1 cellular context compared by ENCODE assay signal in the genomic region with DNA sequence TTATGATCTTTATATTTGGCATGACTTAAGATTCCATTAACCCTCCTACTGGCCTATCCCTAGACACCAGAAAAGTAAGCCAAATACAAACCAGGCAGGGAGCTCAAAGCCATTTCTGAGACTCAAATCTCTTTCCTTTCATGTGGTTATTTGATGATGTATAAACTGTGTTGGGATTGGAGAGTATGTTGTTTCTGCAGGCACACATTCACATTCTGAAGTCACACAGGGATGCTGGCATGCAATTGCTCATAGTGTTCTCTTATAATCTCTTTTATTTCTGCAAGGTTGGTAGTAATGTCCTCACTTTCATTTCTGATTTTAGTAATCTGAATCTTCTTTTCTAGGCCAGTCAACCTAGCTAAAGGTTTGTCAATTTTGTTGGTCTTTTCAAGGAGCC.
A peak's percentile ranks its signal among the peaks of the same experiment; 100 is the strongest.
TF ChIP-seq lines count a peak whose summit lies in the region.

No MANE protein-coding gene starts in this region.

TF ChIP-seq in GM12878, 131 proteins besides CTCF, POLR2A, EP300 and RAD21:
- 0 out of 2 replicates have a peak, but pooled peaks have one; percentile 40 for TF ChIP-seq CREB1 (IDR thresholded peaks at IDR 0.05; ENCODE audit: low read depth)
- no peak for TF ChIP-seq ZZZ3 (IDR thresholded peaks at IDR 0.05; ENCODE audit: control insufficient read depth, insufficient read length, low read depth)
- no peak for TF ChIP-seq SREBF2 (IDR thresholded peaks at IDR 0.05; ENCODE audit: low read length)
- peak; percentile 55; the same call in 1 of the 2 replicates for TF ChIP-seq TCF7 (IDR thresholded peaks at IDR 0.05; ENCODE audit: borderline replicate concordance)
- TF ChIP-seq POLR2AphosphoS2 (IDR thresholded peaks at IDR 0.05; ENCODE audit: low read depth, low read length) = no peak
- TF ChIP-seq EGR1 (IDR thresholded peaks at IDR 0.05; ENCODE audit: borderline replicate concordance in 1 of 2, low read depth in 2 of 2, low read length in 2 of 2) = no peak
- TF ChIP-seq, protein P1, sequence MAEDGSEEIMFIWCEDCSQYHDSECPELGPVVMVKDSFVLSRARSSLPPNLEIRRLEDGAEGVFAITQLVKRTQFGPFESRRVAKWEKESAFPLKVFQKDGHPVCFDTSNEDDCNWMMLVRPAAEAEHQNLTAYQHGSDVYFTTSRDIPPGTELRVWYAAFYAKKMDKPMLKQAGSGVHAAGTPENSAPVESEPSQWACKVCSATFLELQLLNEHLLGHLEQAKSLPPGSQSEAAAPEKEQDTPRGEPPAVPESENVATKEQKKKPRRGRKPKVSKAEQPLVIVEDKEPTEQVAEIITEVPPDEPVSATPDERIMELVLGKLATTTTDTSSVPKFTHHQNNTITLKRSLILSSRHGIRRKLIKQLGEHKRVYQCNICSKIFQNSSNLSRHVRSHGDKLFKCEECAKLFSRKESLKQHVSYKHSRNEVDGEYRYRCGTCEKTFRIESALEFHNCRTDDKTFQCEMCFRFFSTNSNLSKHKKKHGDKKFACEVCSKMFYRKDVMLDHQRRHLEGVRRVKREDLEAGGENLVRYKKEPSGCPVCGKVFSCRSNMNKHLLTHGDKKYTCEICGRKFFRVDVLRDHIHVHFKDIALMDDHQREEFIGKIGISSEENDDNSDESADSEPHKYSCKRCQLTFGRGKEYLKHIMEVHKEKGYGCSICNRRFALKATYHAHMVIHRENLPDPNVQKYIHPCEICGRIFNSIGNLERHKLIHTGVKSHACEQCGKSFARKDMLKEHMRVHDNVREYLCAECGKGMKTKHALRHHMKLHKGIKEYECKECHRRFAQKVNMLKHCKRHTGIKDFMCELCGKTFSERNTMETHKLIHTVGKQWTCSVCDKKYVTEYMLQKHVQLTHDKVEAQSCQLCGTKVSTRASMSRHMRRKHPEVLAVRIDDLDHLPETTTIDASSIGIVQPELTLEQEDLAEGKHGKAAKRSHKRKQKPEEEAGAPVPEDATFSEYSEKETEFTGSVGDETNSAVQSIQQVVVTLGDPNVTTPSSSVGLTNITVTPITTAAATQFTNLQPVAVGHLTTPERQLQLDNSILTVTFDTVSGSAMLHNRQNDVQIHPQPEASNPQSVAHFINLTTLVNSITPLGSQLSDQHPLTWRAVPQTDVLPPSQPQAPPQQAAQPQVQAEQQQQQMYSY (CRISPR knock-in tag; IDR thresholded peaks at IDR 0.05) = no peak
- TF ChIP-seq, protein P2, sequence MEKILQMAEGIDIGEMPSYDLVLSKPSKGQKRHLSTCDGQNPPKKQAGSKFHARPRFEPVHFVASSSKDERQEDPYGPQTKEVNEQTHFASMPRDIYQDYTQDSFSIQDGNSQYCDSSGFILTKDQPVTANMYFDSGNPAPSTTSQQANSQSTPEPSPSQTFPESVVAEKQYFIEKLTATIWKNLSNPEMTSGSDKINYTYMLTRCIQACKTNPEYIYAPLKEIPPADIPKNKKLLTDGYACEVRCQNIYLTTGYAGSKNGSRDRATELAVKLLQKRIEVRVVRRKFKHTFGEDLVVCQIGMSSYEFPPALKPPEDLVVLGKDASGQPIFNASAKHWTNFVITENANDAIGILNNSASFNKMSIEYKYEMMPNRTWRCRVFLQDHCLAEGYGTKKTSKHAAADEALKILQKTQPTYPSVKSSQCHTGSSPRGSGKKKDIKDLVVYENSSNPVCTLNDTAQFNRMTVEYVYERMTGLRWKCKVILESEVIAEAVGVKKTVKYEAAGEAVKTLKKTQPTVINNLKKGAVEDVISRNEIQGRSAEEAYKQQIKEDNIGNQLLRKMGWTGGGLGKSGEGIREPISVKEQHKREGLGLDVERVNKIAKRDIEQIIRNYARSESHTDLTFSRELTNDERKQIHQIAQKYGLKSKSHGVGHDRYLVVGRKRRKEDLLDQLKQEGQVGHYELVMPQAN (conservative IDR thresholded peaks at IDR 0.05) = no peak
- no peak for TF ChIP-seq SPI1 (IDR thresholded peaks at IDR 0.05; ENCODE audit: borderline replicate concordance, insufficient read depth, low read depth, low read length)
- TF ChIP-seq SREBF1 (IDR thresholded peaks at IDR 0.05; ENCODE audit: low read length) = no peak
- no peak for TF ChIP-seq SIN3A (IDR thresholded peaks at IDR 0.05; ENCODE audit: low read depth, low read length)
- TF ChIP-seq NBN (IDR thresholded peaks at IDR 0.05) = no peak
- TF ChIP-seq BRCA1 (IDR thresholded peaks at IDR 0.05; ENCODE audit: low read depth, low read length) = no peak
- no peak for TF ChIP-seq TCF3 (IDR thresholded peaks at IDR 0.05; ENCODE audit: borderline replicate concordance, insufficient read depth, low read depth, low read length)
- TF ChIP-seq ESRRA (IDR thresholded peaks at IDR 0.05; ENCODE audit: low read length) = no peak
- no peak for TF ChIP-seq YY1 (IDR thresholded peaks at IDR 0.05; ENCODE audit: low read depth, low read length)
- TF ChIP-seq RFX5 (IDR thresholded peaks at IDR 0.05; ENCODE audit: low read depth, low read length) = no peak
- TF ChIP-seq CEBPB (IDR thresholded peaks at IDR 0.05; ENCODE audit: borderline replicate concordance in 1 of 2, low read depth in 2 of 2, low read length in 2 of 2) = no peak
- TF ChIP-seq MYC (IDR thresholded peaks at IDR 0.05; ENCODE audit: insufficient read depth, insufficient read length, insufficient replicate concordance, low read length, severe bottlenecking) = no peak
- TF ChIP-seq EZH2 (IDR thresholded peaks at IDR 0.05; ENCODE audit: borderline replicate concordance, control insufficient read depth, low read depth, low read length) = no peak
- TF ChIP-seq RUNX3 (IDR thresholded peaks at IDR 0.05; ENCODE audit: low read length) = peak; percentile 34; the same call in 1 of the 2 replicates
- TF ChIP-seq JUNB (IDR thresholded peaks at IDR 0.05) = peak; percentile 30; the same call in 1 of the 2 replicates
